ENCODE assay signal across 21 cellular contexts in the genomic region with DNA sequence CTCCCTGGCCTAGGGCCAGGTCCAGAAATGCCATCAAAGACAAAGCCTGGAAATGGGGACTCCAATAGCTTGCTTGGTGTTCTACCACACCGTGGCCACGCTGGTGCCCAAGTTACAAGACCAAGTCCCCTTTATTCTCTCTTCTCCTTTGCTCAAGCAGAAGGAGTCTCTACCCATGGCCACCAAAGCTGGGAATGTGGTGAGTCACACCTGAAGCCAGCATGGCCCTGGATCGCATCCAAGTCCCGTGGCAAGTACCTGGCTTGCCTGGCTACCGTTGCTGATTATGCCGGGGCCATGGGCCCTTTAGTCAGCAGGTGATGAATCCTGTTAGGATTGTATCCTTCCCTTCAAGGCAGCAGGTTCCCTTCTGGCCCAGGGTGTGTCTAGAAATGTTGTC.
A peak's percentile ranks its signal among the peaks of the same experiment; 100 is the strongest.
DNase-seq lines count a peak whose midpoint lies in the region; ATAC-seq, FAIRE-seq and TF ChIP-seq lines count a peak whose summit lies in the region.
"Had no signal": no experiment of that assay in that cellular context is flagged by ENCODE, and none has a peak within 500 bp of the region (broad histone marks: within the 10 kb centered on the region; RNA-seq: fewer than 3 reads in every experiment).

No MANE protein-coding gene starts in this region.

- no peak overlapping the region for H3K4me3 Mint-ChIP-seq in Calu3 (ENCODE audit: low read depth, unreplicated experiment)
- H3K4me3 Mint-ChIP-seq: CD14-positive monocyte had no signal

- peaks cover 8% of the 10 kb centered on the region for H3K9me3 ChIP-seq in mucosa of descending colon
- H3K9me3 ChIP-seq: Caco-2, SJCRH30 had no signal

- H3K36me3 ChIP-seq in bronchial epithelial cell (ENCODE audit: control insufficient read depth, insufficient read depth, low read length) (no peaks in the 10 kb centered on the region), mucosa of descending colon (ENCODE audit: low read depth) (no peaks in the 10 kb centered on the region)
- H3K36me3 ChIP-seq: SJCRH30 had no signal

- H3K4me3 ChIP-seq in bronchial epithelial cell (ENCODE audit: low read depth, low read length) (no peak overlapping the region), mucosa of descending colon (no peak overlapping the region)
- H3K4me3 ChIP-seq: SJCRH30 had no signal

- H3K27me3 ChIP-seq in bronchial epithelial cell (ENCODE audit: control insufficient read depth, insufficient read depth, low read length): no peaks in the 10 kb centered on the region
- H3K27me3 ChIP-seq: SJCRH30 had no signal

- TF ChIP-seq CTCF in Calu3 (IDR thresholded peaks at IDR 0.05; ENCODE audit: unreplicated experiment): no peak
- TF ChIP-seq CTCF in bronchial epithelial cell (IDR thresholded peaks at IDR 0.05; ENCODE audit: insufficient read depth, low read length, severe bottlenecking): no peak
- no peak for TF ChIP-seq CTCF in mucosa of descending colon (IDR thresholded peaks at IDR 0.05)

- no peaks in the 10 kb centered on the region for H3K36me3 Mint-ChIP-seq in Calu3 (ENCODE audit: insufficient read depth, unreplicated experiment)
- H3K36me3 Mint-ChIP-seq: CD14-positive monocyte had no signal

- CTCF ChIA-PET in Calu3 (lab: Charles Lee): interaction anchor here (0.6 to 0.9 kb wide), 2 partner anchors 147 to 363 kb away, joined by 3 to 4 read pairs; no protein-coding TSS in a partner anchor

- DNase-seq in Calu3: peak; percentile 92
- peak; percentile 69 for DNase-seq in LoVo (ENCODE audit: low spot score)
- no peak for DNase-seq in bronchial epithelial cell (ENCODE audit: low read depth)
- DNase-seq in mucosa of descending colon: peak; percentile 21 to 55 (median 39)
- no peak for DNase-seq in SW 1271 (lab: John Stamatoyannopoulos, UW)
- DNase-seq in activated CD8-positive, alpha-beta memory T cell treated with anti-CD3 and anti-CD28 coated beads, Interleukin-2, amount 50 U/mL, for 48 hours: no peak
- DNase-seq: ACHN; AML-193; Caco-2; DMS79 treated with DMSO at 0.1 percent for 48 hours; KG1; NCI-H1092; NCI-H146; NCI-H2227 treated with DMSO at 0.1 percent for 48 hours; NCI-H524; NK-92 treated with Interleukin-12 subunit alpha and Interleukin-12 subunit beta, amount 100 ng/mL, for 24 hours; SJCRH30 had no signal

- intact Hi-C loops in Calu3 (cut with micrococcal nuclease; ENCODE audit: unreplicated experiment): no loop called here
- intact Hi-C loops in mucosa of descending colon (cut with DNase I, micrococcal nuclease): no loop called here

- no peaks in the 10 kb centered on the region for H3K4me1 ChIP-seq in mucosa of descending colon (ENCODE audit: low read depth)
- H3K4me1 ChIP-seq: Caco-2, SJCRH30 had no signal

- peak overlapping the region; percentile 24 for H3K27ac Mint-ChIP-seq in Calu3 (ENCODE audit: unreplicated experiment)
- H3K27ac Mint-ChIP-seq: CD14-positive monocyte had no signal

- peaks cover 6% of the 10 kb centered on the region for H3K9me3 Mint-ChIP-seq in Calu3 (ENCODE audit: low read depth, unreplicated experiment)

- peaks cover 31% of the 10 kb centered on the region for H3K4me1 Mint-ChIP-seq in Calu3 (ENCODE audit: low read depth, unreplicated experiment)
- H3K4me1 Mint-ChIP-seq: CD14-positive monocyte had no signal

- peak; percentile 84 for ATAC-seq in mucosa of descending colon
- no peak for ATAC-seq in HG03442 (IDR thresholded peaks at IDR 0.05; ENCODE audit: unreplicated experiment)
- ATAC-seq in GM21528 (IDR thresholded peaks at IDR 0.05; ENCODE audit: low FRiP score, unreplicated experiment): no peak

- no TSS peak for BruUV-seq in Calu3 (replicated peaks; lab: Mats Ljungman, UMichigan)

- peak; percentile 28 for FAIRE-seq in bronchial epithelial cell (lab: Jason Lieb, UNC)
- FAIRE-seq: H1 had no signal

- no peaks in the 10 kb centered on the region for H3K27me3 Mint-ChIP-seq in Calu3 (ENCODE audit: unreplicated experiment)

Comparison
In these comparisons a context has a peak if more than half of its experiments do, and no peak if none do; other contexts are left out.
1. DNase-seq: peak in Calu3 (single experiment), LoVo (single experiment) and mucosa of descending colon (3 of 3); none in bronchial epithelial cell (single experiment), SW 1271 (0 of 2) and activated CD8-positive, alpha-beta memory T cell treated with anti-CD3 and anti-CD28 coated beads, Interleukin-2, amount 50 U/mL, for 48 hours (single experiment).